In genomic region chr20:46990017-46990810, GRCh38 we compare ENCODE assay signal across 9 cellular contexts.
DNase-seq lines count a peak whose midpoint lies in the region; ATAC-seq and TF ChIP-seq lines count a peak whose summit lies in the region.
"Had no signal": no experiment of that assay in that cellular context is flagged by ENCODE, and none has a peak within 500 bp of the region (broad histone marks: within the 10 kb centered on the region; RNA-seq: fewer than 3 reads in every experiment).

No MANE protein-coding gene starts in this region.

- peak overlapping the region; percentile 89 for H3K27ac Mint-ChIP-seq in T-helper 2 cell treated with Interferon-gamma antibody and Interleukin-4, amounts not matched to agents 5 μg/mL and 100 μg/mL, for 36 hours

- H3K36me3 ChIP-seq in KOPT-K1 (ENCODE audit: insufficient read depth, low read length) (no peaks in the 10 kb centered on the region), heart right ventricle (no peaks in the 10 kb centered on the region)

- intact Hi-C loops in heart right ventricle (cut with DNase I): no loop called here

- H3K4me1 Mint-ChIP-seq in T-helper 2 cell treated with Interferon-gamma antibody and Interleukin-4, amounts not matched to agents 5 μg/mL and 100 μg/mL, for 36 hours (ENCODE audit: low read depth): peaks cover 55% of the 10 kb centered on the region

- peaks cover 5% of the 10 kb centered on the region for H3K27me3 Mint-ChIP-seq in T-helper 2 cell treated with Interferon-gamma antibody and Interleukin-4, amounts not matched to agents 5 μg/mL and 100 μg/mL, for 36 hours (ENCODE audit: low read depth)

- DNase-seq in T-helper 2 cell treated with Interferon-gamma antibody and Interleukin-4, amounts not matched to agents 5 μg/mL and 100 μg/mL, for 36 hours (ENCODE audit: low spot score): peak; percentile 69
- peak; percentile 20 to 25 for DNase-seq in stimulated activated CD8-positive, alpha-beta memory T cell treated with anti-CD3 and anti-CD28 coated beads, Interleukin-15, amount 100 ng/mL, for 48 hours (ENCODE audit: low read depth in 2 of 2)
- DNase-seq in NCI-H2081 treated with DMSO at 0.1 percent for 48 hours (lab: John Stamatoyannopoulos, UW) (no peak), caudate nucleus (lab: John Stamatoyannopoulos, UW) (no peak), heart right ventricle (no peak)
- DNase-seq: NCI-H2107 had no signal

- ATAC-seq in esophagus mucosa (peak; percentile 78), heart right ventricle (no peak)
- ATAC-seq: HCT116 had no signal

- H3K9me3 ChIP-seq in KOPT-K1 (ENCODE audit: insufficient read depth, low read length, poor library complexity, severe bottlenecking) (no peaks in the 10 kb centered on the region), heart right ventricle (no peaks in the 10 kb centered on the region)

- no peak for TF ChIP-seq CTCF in heart right ventricle (IDR thresholded peaks at IDR 0.05)

- peak overlapping the region; percentile 72 for H3K4me3 Mint-ChIP-seq in T-helper 2 cell treated with Interferon-gamma antibody and Interleukin-4, amounts not matched to agents 5 μg/mL and 100 μg/mL, for 36 hours

- WGBS in heart right ventricle, 2 donors: 38 to 43% methylated on average over 14 of the region's 14 CpGs

- peaks cover 6% of the 10 kb centered on the region for H3K36me3 Mint-ChIP-seq in T-helper 2 cell treated with Interferon-gamma antibody and Interleukin-4, amounts not matched to agents 5 μg/mL and 100 μg/mL, for 36 hours (ENCODE audit: low read depth)

- H3K4me1 ChIP-seq in heart right ventricle: no peaks in the 10 kb centered on the region

- H3K27me3 ChIP-seq in heart right ventricle: peaks cover 0 to 43% (median 21%) of the 10 kb centered on the region in 7 donors

- H3K4me3 ChIP-seq in heart right ventricle: no peak overlapping the region

- peak overlapping the region; percentile 12 for H3K27ac ChIP-seq in KOPT-K1 (ENCODE audit: low read depth, low read length, poor library complexity, severe bottlenecking)
- no peak overlapping the region for H3K27ac ChIP-seq in caudate nucleus (ENCODE audit: low read depth, low read length)
- no peak overlapping the region for H3K27ac ChIP-seq in heart right ventricle

- H3K9me3 Mint-ChIP-seq in T-helper 2 cell treated with Interferon-gamma antibody and Interleukin-4, amounts not matched to agents 5 μg/mL and 100 μg/mL, for 36 hours: peaks cover 6% of the 10 kb centered on the region

Comparison
In these comparisons a context has a peak if more than half of its experiments do, and no peak if none do; other contexts are left out.
1. DNase-seq: peak in T-helper 2 cell treated with Interferon-gamma antibody and Interleukin-4, amounts not matched to agents 5 μg/mL and 100 μg/mL, for 36 hours (single experiment) and stimulated activated CD8-positive, alpha-beta memory T cell treated with anti-CD3 and anti-CD28 coated beads, Interleukin-15, amount 100 ng/mL, for 48 hours (2 of 2); none in NCI-H2081 treated with DMSO at 0.1 percent for 48 hours (single experiment), caudate nucleus (0 of 61) and heart right ventricle (0 of 2).